In genomic region chr10:106959521-106959920, GRCh38 we compare ENCODE assay signal across 17 cellular contexts.
DNase-seq lines count a peak whose midpoint lies in the region; ATAC-seq, FAIRE-seq and TF ChIP-seq lines count a peak whose summit lies in the region.
"Had no signal": no experiment of that assay in that cellular context is flagged by ENCODE, and none has a peak within 500 bp of the region (broad histone marks: within the 10 kb centered on the region; RNA-seq: fewer than 3 reads in every experiment).

No MANE protein-coding gene starts in this region.

- H3K4me3 ChIP-seq in ACC112 (ENCODE audit: low read depth, low read length) = 0 out of 2 replicates have a peak overlapping the region, but pooled peaks have one; percentile 42
- H3K4me3 ChIP-seq: skin epidermis had no signal

- no peak overlapping the region for H3K27ac Mint-ChIP-seq in activated CD4-positive, alpha-beta T cell treated with anti-CD3 and anti-CD28 coated beads, Interleukin-2, amount 10 ng/mL, durations not matched to agents 24 days and 14 days
- H3K27ac Mint-ChIP-seq in activated T-helper 1 cell treated with anti-CD3 and anti-CD28 coated beads, Interleukin-12 subunit alpha, Interleukin-12 subunit beta, Interleukin-2, Interleukin-4 antibody, amounts not matched to agents 30 ng/mL and 10 ng/mL and 1 ng/mL, durations not matched to agents 14 hours and 24 hours and 36 hours = no peak overlapping the region
- H3K27ac Mint-ChIP-seq: activated CD8-positive, alpha-beta T cell treated with anti-CD3 and anti-CD28 coated beads for 36 hours; CD8-positive, alpha-beta memory T cell had no signal

- peak; percentile 92 for FAIRE-seq in GM19239 (lab: Jason Lieb, UNC)

- peaks cover 6% of the 10 kb centered on the region for H3K9me3 Mint-ChIP-seq in activated CD4-positive, alpha-beta T cell treated with anti-CD3 and anti-CD28 coated beads, Interleukin-2, amount 10 ng/mL, durations not matched to agents 24 days and 14 days
- peaks cover 6% of the 10 kb centered on the region for H3K9me3 Mint-ChIP-seq in activated T-helper 1 cell treated with anti-CD3 and anti-CD28 coated beads, Interleukin-12 subunit alpha, Interleukin-12 subunit beta, Interleukin-2, Interleukin-4 antibody, amounts not matched to agents 30 ng/mL and 10 ng/mL and 1 ng/mL, durations not matched to agents 14 hours and 24 hours and 36 hours

- H3K27ac ChIP-seq in ACC112 (ENCODE audit: low read depth, low read length) = no peak overlapping the region
- H3K27ac ChIP-seq: foreskin keratinocyte had no signal

- H2AFZ ChIP-seq in ACC112 (ENCODE audit: low read length, unreplicated experiment) = no peak overlapping the region

- intact Hi-C loops in activated CD4-positive, alpha-beta T cell treated with anti-CD3 and anti-CD28 coated beads, Interleukin-2, amount 10 ng/mL, durations not matched to agents 24 days and 14 days (cut with micrococcal nuclease) = no loop called here
- intact Hi-C loops in activated T-helper 1 cell treated with anti-CD3 and anti-CD28 coated beads, Interleukin-12 subunit alpha, Interleukin-12 subunit beta, Interleukin-2, Interleukin-4 antibody, amounts not matched to agents 30 ng/mL and 10 ng/mL and 1 ng/mL, durations not matched to agents 14 hours and 24 hours and 36 hours (cut with micrococcal nuclease) = no loop called here

- ATAC-seq in HG02610 (IDR thresholded peaks at IDR 0.05; ENCODE audit: unreplicated experiment) (peak; percentile 55), HG03439 (IDR thresholded peaks at IDR 0.05; ENCODE audit: unreplicated experiment) (peak; percentile 75), SK-N-SH treated with all-trans-retinoic acid at 6 μM for 48 hours (no peak)
- ATAC-seq: activated CD8-positive, alpha-beta T cell treated with anti-CD3 and anti-CD28 coated beads for 36 hours; foreskin keratinocyte had no signal

- H3K4me1 ChIP-seq in ACC112 (ENCODE audit: control insufficient read depth, insufficient read depth, low read length, unreplicated experiment) = no peaks in the 10 kb centered on the region
- H3K4me1 ChIP-seq: foreskin keratinocyte had no signal

- no peaks in the 10 kb centered on the region for H3K79me2 ChIP-seq in ACC112 (ENCODE audit: control insufficient read depth, insufficient read depth, low read length, unreplicated experiment)

- DNase-seq in GM19239 (ENCODE audit: insufficient read length, low spot score) = no peak
- no peak for DNase-seq in activated CD4-positive, alpha-beta T cell treated with anti-CD3 and anti-CD28 coated beads, Interleukin-2, amount 10 ng/mL, durations not matched to agents 24 days and 14 days
- no peak for DNase-seq in activated T-helper 1 cell treated with anti-CD3 and anti-CD28 coated beads, Interleukin-12 subunit alpha, Interleukin-12 subunit beta, Interleukin-2, Interleukin-4 antibody, amounts not matched to agents 30 ng/mL and 10 ng/mL and 1 ng/mL, durations not matched to agents 14 hours and 24 hours and 36 hours (ENCODE audit: low spot score)
- DNase-seq in D341Med (ENCODE audit: low spot score) = no peak
- DNase-seq: activated CD8-positive, alpha-beta T cell treated with anti-CD3 and anti-CD28 coated beads for 36 hours; CD8-positive, alpha-beta memory T cell; effector CD4-positive, alpha-beta T cell; foreskin keratinocyte; HCEC 1CT; NCI-H2081; Right ventricle myocardium superior; T-helper 9 cell had no signal

- H3K27me3 ChIP-seq in ACC112 (ENCODE audit: insufficient read depth, low read length) = no peaks in the 10 kb centered on the region
- H3K27me3 ChIP-seq: foreskin keratinocyte had no signal

- no peak overlapping the region for H3K4me3 Mint-ChIP-seq in activated CD4-positive, alpha-beta T cell treated with anti-CD3 and anti-CD28 coated beads, Interleukin-2, amount 10 ng/mL, durations not matched to agents 24 days and 14 days
- H3K4me3 Mint-ChIP-seq in activated T-helper 1 cell treated with anti-CD3 and anti-CD28 coated beads, Interleukin-12 subunit alpha, Interleukin-12 subunit beta, Interleukin-2, Interleukin-4 antibody, amounts not matched to agents 30 ng/mL and 10 ng/mL and 1 ng/mL, durations not matched to agents 14 hours and 24 hours and 36 hours = no peak overlapping the region
- H3K4me3 Mint-ChIP-seq: activated CD8-positive, alpha-beta T cell treated with anti-CD3 and anti-CD28 coated beads for 36 hours; CD8-positive, alpha-beta memory T cell had no signal

- no peaks in the 10 kb centered on the region for H3K27me3 Mint-ChIP-seq in activated CD4-positive, alpha-beta T cell treated with anti-CD3 and anti-CD28 coated beads, Interleukin-2, amount 10 ng/mL, durations not matched to agents 24 days and 14 days
- no peaks in the 10 kb centered on the region for H3K27me3 Mint-ChIP-seq in activated T-helper 1 cell treated with anti-CD3 and anti-CD28 coated beads, Interleukin-12 subunit alpha, Interleukin-12 subunit beta, Interleukin-2, Interleukin-4 antibody, amounts not matched to agents 30 ng/mL and 10 ng/mL and 1 ng/mL, durations not matched to agents 14 hours and 24 hours and 36 hours (ENCODE audit: insufficient read depth)
- H3K27me3 Mint-ChIP-seq: activated CD8-positive, alpha-beta T cell treated with anti-CD3 and anti-CD28 coated beads for 36 hours had no signal

- H3K36me3 ChIP-seq in ACC112 (ENCODE audit: insufficient read depth, low read length) = no peaks in the 10 kb centered on the region

- no peaks in the 10 kb centered on the region for H3K4me1 Mint-ChIP-seq in activated CD4-positive, alpha-beta T cell treated with anti-CD3 and anti-CD28 coated beads, Interleukin-2, amount 10 ng/mL, durations not matched to agents 24 days and 14 days
- no peaks in the 10 kb centered on the region for H3K4me1 Mint-ChIP-seq in activated T-helper 1 cell treated with anti-CD3 and anti-CD28 coated beads, Interleukin-12 subunit alpha, Interleukin-12 subunit beta, Interleukin-2, Interleukin-4 antibody, amounts not matched to agents 30 ng/mL and 10 ng/mL and 1 ng/mL, durations not matched to agents 14 hours and 24 hours and 36 hours (ENCODE audit: low read depth)
- H3K4me1 Mint-ChIP-seq: CD8-positive, alpha-beta memory T cell had no signal

- H3K36me3 Mint-ChIP-seq in activated CD4-positive, alpha-beta T cell treated with anti-CD3 and anti-CD28 coated beads, Interleukin-2, amount 10 ng/mL, durations not matched to agents 24 days and 14 days (ENCODE audit: low read depth) = no peaks in the 10 kb centered on the region
- no peaks in the 10 kb centered on the region for H3K36me3 Mint-ChIP-seq in activated T-helper 1 cell treated with anti-CD3 and anti-CD28 coated beads, Interleukin-12 subunit alpha, Interleukin-12 subunit beta, Interleukin-2, Interleukin-4 antibody, amounts not matched to agents 30 ng/mL and 10 ng/mL and 1 ng/mL, durations not matched to agents 14 hours and 24 hours and 36 hours (ENCODE audit: low read depth)
- H3K36me3 Mint-ChIP-seq: CD8-positive, alpha-beta memory T cell had no signal

TF ChIP-seq in SK-N-SH treated with all-trans-retinoic acid at 6 μM for 48 hours, 23 proteins besides CTCF, POLR2A, EP300 and RAD21:
- TF ChIP-seq RARB (CRISPR knock-in tag; IDR thresholded peaks at IDR 0.05) = no peak
- no peak for TF ChIP-seq TSHZ2 (CRISPR knock-in tag; IDR thresholded peaks at IDR 0.05)
